Comparison of ENCODE assay signal across 18 cellular contexts in genomic region chr2:236766850-236767249, GRCh38.
DNase-seq lines count a peak whose midpoint lies in the region; ATAC-seq and TF ChIP-seq lines count a peak whose summit lies in the region.
"Had no signal": no experiment of that assay in that cellular context is flagged by ENCODE, and none has a peak within 500 bp of the region (broad histone marks: within the 10 kb centered on the region; RNA-seq: fewer than 3 reads in every experiment).

No MANE protein-coding gene starts in this region.

- peak overlapping the region; percentile 42 for H3K27ac Mint-ChIP-seq in Caco-2 (ENCODE audit: unreplicated experiment)
- H3K27ac Mint-ChIP-seq: B cell; CD4-positive, alpha-beta T cell; CD8-positive, alpha-beta T cell had no signal

- no peak overlapping the region for H3K4me2 ChIP-seq in osteoblast (ENCODE audit: insufficient read depth, low read length)
- H3K4me2 ChIP-seq: A549 had no signal

- no peaks in the 10 kb centered on the region for H3K36me3 ChIP-seq in Caco-2 (ENCODE audit: control insufficient read depth, insufficient read depth, low read length)
- H3K36me3 ChIP-seq in adipocyte (ENCODE audit: control insufficient read depth, insufficient read depth, low read length, severe bottlenecking) = no peaks in the 10 kb centered on the region
- no peaks in the 10 kb centered on the region for H3K36me3 ChIP-seq in osteoblast (ENCODE audit: insufficient read depth, low read length)
- H3K36me3 ChIP-seq: BLaER1 treated with 17β-estradiol and CSF1 and Interleukin-3, amounts not matched to agents 10 nM and 100 nM had no signal

- POLR2A ChIA-PET in Caco-2 (lab: Charles Lee) = no interaction called here

- no TSS peak for BruUV-seq in Caco-2 (replicated peaks; lab: Mats Ljungman, UMichigan)

- intact Hi-C loops in Caco-2 (cut with micrococcal nuclease; ENCODE audit: unreplicated experiment) = loop anchor here (5.0 kb wide), 1 partner anchor 260 kb away; no protein-coding TSS in a partner anchor

- no peaks in the 10 kb centered on the region for H3K9me3 Mint-ChIP-seq in Caco-2 (ENCODE audit: unreplicated experiment)
- H3K9me3 Mint-ChIP-seq: CD4-positive, alpha-beta T cell; CD8-positive, alpha-beta T cell had no signal

- no peaks in the 10 kb centered on the region for H3K27me3 ChIP-seq in Caco-2 (replicated peaks; ENCODE audit: control insufficient read depth, insufficient read depth, low read length)
- H3K27me3 ChIP-seq in adipocyte (replicated peaks; ENCODE audit: control insufficient read depth, insufficient read depth, low read length) = no peaks in the 10 kb centered on the region
- no peaks in the 10 kb centered on the region for H3K27me3 ChIP-seq in osteoblast (ENCODE audit: insufficient read depth, low read length)
- H3K27me3 ChIP-seq: BLaER1 treated with 17β-estradiol and CSF1 and Interleukin-3, amounts not matched to agents 10 nM and 100 nM had no signal

- H3K4me3 ChIP-seq in Caco-2 (ENCODE audit: low read depth, low read length) = no peak overlapping the region
- H3K4me3 ChIP-seq in adipocyte (ENCODE audit: low read length) = peak overlapping the region; percentile 13
- no peak overlapping the region for H3K4me3 ChIP-seq in osteoblast (ENCODE audit: insufficient read depth, low read length)
- H3K4me3 ChIP-seq: A549; BLaER1 treated with 17β-estradiol and CSF1 and Interleukin-3, amounts not matched to agents 10 nM and 100 nM had no signal

- no peaks in the 10 kb centered on the region for H3K9me3 ChIP-seq in Caco-2
- H3K9me3 ChIP-seq in adipocyte (ENCODE audit: control insufficient read depth, low read length) = peaks cover 12% of the 10 kb centered on the region
- H3K9me3 ChIP-seq in osteoblast (ENCODE audit: low read depth, low read length) = no peaks in the 10 kb centered on the region

- H3K27me3 Mint-ChIP-seq in Caco-2 (ENCODE audit: insufficient read depth, unreplicated experiment) = no peaks in the 10 kb centered on the region

- no peaks in the 10 kb centered on the region for H3K36me3 Mint-ChIP-seq in Caco-2 (ENCODE audit: insufficient read depth, unreplicated experiment)
- H3K36me3 Mint-ChIP-seq: CD8-positive, alpha-beta T cell had no signal

- no peak overlapping the region for H2AFZ ChIP-seq in osteoblast (ENCODE audit: low read length)

- TF ChIP-seq CTCF in Caco-2 (IDR thresholded peaks at IDR 0.05; ENCODE audit: insufficient read depth in 1 of 2, low read depth in 1 of 2, low read length in 1 of 2, severe bottlenecking in 1 of 2, unreplicated experiment in 1 of 2) (no peak), osteoblast (IDR thresholded peaks at IDR 0.05; ENCODE audit: extremely low read depth, low read depth, low read length) (no peak)

- no peak overlapping the region for H3K9ac ChIP-seq in adipocyte (ENCODE audit: low read length)
- H3K9ac ChIP-seq: BLaER1 treated with 17β-estradiol and CSF1 and Interleukin-3, amounts not matched to agents 10 nM and 100 nM had no signal

- H3K4me1 Mint-ChIP-seq in Caco-2 (ENCODE audit: low read depth, unreplicated experiment) = peaks cover 6% of the 10 kb centered on the region
- H3K4me1 Mint-ChIP-seq: B cell had no signal

- H3K79me2 ChIP-seq in osteoblast (ENCODE audit: insufficient read depth, low read length) = no peaks in the 10 kb centered on the region

- H3K4me1 ChIP-seq in Caco-2 (no peaks in the 10 kb centered on the region), adipocyte (ENCODE audit: control insufficient read depth, insufficient read depth, low read length) (peaks cover 26% of the 10 kb centered on the region), osteoblast (ENCODE audit: insufficient read depth, low read length) (peaks cover 20% of the 10 kb centered on the region)

- no peak overlapping the region for H3K27ac ChIP-seq in osteoblast (ENCODE audit: low read depth, low read length)
- H3K27ac ChIP-seq: 22Rv1, C4-2B had no signal

- H3K4me3 Mint-ChIP-seq in Caco-2 (ENCODE audit: unreplicated experiment) = no peak overlapping the region
- H3K4me3 Mint-ChIP-seq: B cell; CD4-positive, alpha-beta T cell; CD8-positive, alpha-beta T cell had no signal

- ATAC-seq in GM18519 (IDR thresholded peaks at IDR 0.05; ENCODE audit: low FRiP score, unreplicated experiment) = no peak
- ATAC-seq: A549; CD8-positive, alpha-beta T cell had no signal

- DNase-seq in Caco-2 = no peak
- no peak for DNase-seq in adipocyte (ENCODE audit: low read depth)
- peak; percentile 56 for DNase-seq in osteoblast (ENCODE audit: insufficient read length, low spot score, missing footprints)
- DNase-seq in activated gamma-delta T cell treated with Interleukin-2 at 50 U/mL for 16 hours = no peak
- DNase-seq: AML-193; CD4-positive, alpha-beta T cell; CD8-positive, alpha-beta T cell; DMS 273 treated with DMSO at 0.1 percent for 48 hours; DMS153; DMS53; DMS79; GF-D8 had no signal

- CTCF ChIA-PET in Caco-2 (lab: Charles Lee) = no interaction called here

- H4K20me1 ChIP-seq in osteoblast (ENCODE audit: insufficient read depth, low read length) = no peaks in the 10 kb centered on the region
- H4K20me1 ChIP-seq: BLaER1 treated with 17β-estradiol and CSF1 and Interleukin-3, amounts not matched to agents 10 nM and 100 nM had no signal
